Comparison of ENCODE assay signal across 16 cellular contexts in genomic region chr10:11831520-11831951, GRCh38. TPM values are rescaled to one million over a fixed set of nuclear protein-coding genes. Genes with fewer than 3 reads are reported as not detected.
DNase-seq lines count a peak whose midpoint lies in the region; ATAC-seq, FAIRE-seq and TF ChIP-seq lines count a peak whose summit lies in the region.
"Had no signal": no experiment of that assay in that cellular context is flagged by ENCODE, and none has a peak within 500 bp of the region (broad histone marks: within the 10 kb centered on the region; RNA-seq: fewer than 3 reads in every experiment).

No MANE protein-coding gene starts in this region.

- peak; percentile 52 for ATAC-seq in mucosa of descending colon
- no peak for ATAC-seq in CD8-positive, alpha-beta T cell
- ATAC-seq: activated naive CD8-positive, alpha-beta T cell treated with anti-CD3 and anti-CD28 coated beads, Interleukin-2, amount 50 U/mL, for 24 hours had no signal

- H3K27me3 Mint-ChIP-seq in Caco-2 (ENCODE audit: insufficient read depth, unreplicated experiment) = no peaks in the 10 kb centered on the region
- H3K27me3 Mint-ChIP-seq in immature natural killer cell (ENCODE audit: low read depth in 3 of 3) = peaks cover 2 to 12% (median 3%) of the 10 kb centered on the region in 3 donors
- H3K27me3 Mint-ChIP-seq in CD8-positive, alpha-beta T cell (ENCODE audit: low read depth) = peaks cover 19% of the 10 kb centered on the region

- H3K27me3 ChIP-seq in Caco-2 (replicated peaks; ENCODE audit: control insufficient read depth, insufficient read depth, low read length) (no peaks in the 10 kb centered on the region), esophagus squamous epithelium (no peaks in the 10 kb centered on the region)
- no peaks in the 10 kb centered on the region for H3K27me3 ChIP-seq in CD8-positive, alpha-beta T cell (ENCODE audit: insufficient read depth, low read length)

- DNase-seq in Caco-2 = peak; percentile 71 to 74
- no peak for DNase-seq in OCI-LY7 (ENCODE audit: low spot score)
- no peak for DNase-seq in esophagus squamous epithelium (lab: John Stamatoyannopoulos, UW)
- DNase-seq in mucosa of descending colon = no peak
- DNase-seq in H54 (ENCODE audit: insufficient read length, low spot score) = no peak
- no peak for DNase-seq in immature natural killer cell
- DNase-seq in NCI-H1105 treated with DMSO at 0.1 percent for 48 hours (lab: John Stamatoyannopoulos, UW) = no peak
- DNase-seq in CD8-positive, alpha-beta T cell = no peak
- DNase-seq: activated CD4-positive, alpha-beta T cell treated with anti-CD3 and anti-CD28 coated beads, Interleukin-2, amount 10 ng/mL, durations not matched to agents 24 days and 14 days; activated naive CD8-positive, alpha-beta T cell treated with anti-CD3 and anti-CD28 coated beads, Interleukin-2, amount 50 U/mL, for 24 hours; activated T-cell treated with anti-CD3 and anti-CD28 coated beads, Interleukin-2, amount 50 U/mL, for 24 hours; midbrain; NCI-H1694; SHP77 had no signal

- H3K4me1 ChIP-seq in Caco-2 (peaks cover 69% of the 10 kb centered on the region), OCI-LY7 (ENCODE audit: insufficient read depth, low read length, poor library complexity, severe bottlenecking) (no peaks in the 10 kb centered on the region), esophagus squamous epithelium (peaks cover 0 to 39% (median 0%) of the 10 kb centered on the region in 3 donors), mucosa of descending colon (ENCODE audit: low read depth) (peaks cover 7% of the 10 kb centered on the region)
- H3K4me1 ChIP-seq in CD8-positive, alpha-beta T cell (ENCODE audit: insufficient read depth, low read length) = no peaks in the 10 kb centered on the region
- H3K4me1 ChIP-seq: parathyroid adenoma had no signal

- intact Hi-C loops in Caco-2 (cut with micrococcal nuclease; ENCODE audit: unreplicated experiment) = loop anchor here (1.0 to 5.0 kb wide), 6 partner anchors 8 to 211 kb away; partner anchors contain the start of genes PROSER2 and UPF2
- intact Hi-C loops in OCI-LY7 (cut with micrococcal nuclease; ENCODE audit: unreplicated experiment) = no loop called here
- intact Hi-C loops in esophagus squamous epithelium (cut with DNase I) = no loop called here
- intact Hi-C loops in mucosa of descending colon (cut with DNase I, micrococcal nuclease) = no loop called here
- intact Hi-C loops in CD8-positive, alpha-beta T cell (cut with DNase I, micrococcal nuclease) = no loop called here

- BruUV-seq in Caco-2 (replicated peaks; lab: Mats Ljungman, UMichigan) (no TSS peak), OCI-LY7 (replicated peaks; lab: Mats Ljungman, UMichigan) (no TSS peak)

- H3K4me2 ChIP-seq in OCI-LY7 (ENCODE audit: low read length) = no peak overlapping the region
- H3K4me2 ChIP-seq: KMS-11 had no signal

- no peaks in the 10 kb centered on the region for H3K9me2 ChIP-seq in OCI-LY7 (ENCODE audit: insufficient read depth, low read length)

- H3K9me3 Mint-ChIP-seq in Caco-2 (ENCODE audit: unreplicated experiment) (no peaks in the 10 kb centered on the region), immature natural killer cell (no peaks in the 10 kb centered on the region)
- H3K9me3 Mint-ChIP-seq in CD8-positive, alpha-beta T cell = no peaks in the 10 kb centered on the region
- H3K9me3 Mint-ChIP-seq: activated CD4-positive, alpha-beta T cell treated with anti-CD3 and anti-CD28 coated beads, Interleukin-2, amount 10 ng/mL, durations not matched to agents 24 days and 14 days; activated naive CD8-positive, alpha-beta T cell treated with anti-CD3 and anti-CD28 coated beads, Interleukin-2, amount 50 U/mL, for 24 hours; activated T-cell treated with anti-CD3 and anti-CD28 coated beads, Interleukin-2, amount 50 U/mL, for 24 hours had no signal

- POLR2A ChIA-PET in Caco-2 (lab: Charles Lee) (interaction anchor here (0.6 to 3.3 kb wide), 8 partner anchors 15 to 1884 kb away, joined by 4 to 30 read pairs (median 6); no protein-coding TSS in a partner anchor), OCI-LY7 (lab: Charles Lee) (no interaction called here)
- POLR2A ChIA-PET in CD8-positive, alpha-beta T cell (lab: Charles Lee) = no interaction called here

- no peaks in the 10 kb centered on the region for H3K79me2 ChIP-seq in OCI-LY7 (ENCODE audit: insufficient read depth, low read depth, low read length)
- H3K79me2 ChIP-seq: parathyroid adenoma had no signal

- H3K27ac ChIP-seq in OCI-LY7 (ENCODE audit: low read depth, low read length, poor library complexity, severe bottlenecking) (no peak overlapping the region), esophagus squamous epithelium (peak overlapping the region; percentile 15 to 65 (median 42))
- no peak overlapping the region for H3K27ac ChIP-seq in CD8-positive, alpha-beta T cell (ENCODE audit: low read depth, low read length)
- H3K27ac ChIP-seq: KMS-11, parathyroid adenoma had no signal

- no peak for TF ChIP-seq CTCF in Caco-2 (IDR thresholded peaks at IDR 0.05; ENCODE audit: insufficient read depth in 1 of 2, low read depth in 1 of 2, low read length in 1 of 2, severe bottlenecking in 1 of 2, unreplicated experiment in 1 of 2)
- TF ChIP-seq CTCF in OCI-LY7 (conservative IDR thresholded peaks at IDR 0.05; ENCODE audit: low read length) = no peak
- TF ChIP-seq CTCF in esophagus squamous epithelium (IDR thresholded peaks at IDR 0.05) = no peak
- no peak for TF ChIP-seq CTCF in mucosa of descending colon (IDR thresholded peaks at IDR 0.05)
- TF ChIP-seq CTCF in CD8-positive, alpha-beta T cell (IDR thresholded peaks at IDR 0.05) = no peak

- H4K20me1 ChIP-seq in OCI-LY7 (ENCODE audit: insufficient read depth, low read length) = no peaks in the 10 kb centered on the region

- H3K4me3 ChIP-seq in Caco-2 (ENCODE audit: low read depth, low read length) (no peak overlapping the region), OCI-LY7 (ENCODE audit: low read depth, low read length, poor library complexity, severe bottlenecking) (no peak overlapping the region), esophagus squamous epithelium (no peak overlapping the region), mucosa of descending colon (no peak overlapping the region)
- no peak overlapping the region for H3K4me3 ChIP-seq in CD8-positive, alpha-beta T cell (ENCODE audit: low read depth, low read length)

- H3K4me3 Mint-ChIP-seq in Caco-2 (ENCODE audit: unreplicated experiment) = peak overlapping the region; percentile 71
- no peak overlapping the region for H3K4me3 Mint-ChIP-seq in immature natural killer cell
- H3K4me3 Mint-ChIP-seq in CD8-positive, alpha-beta T cell = no peak overlapping the region
- H3K4me3 Mint-ChIP-seq: activated CD4-positive, alpha-beta T cell treated with anti-CD3 and anti-CD28 coated beads, Interleukin-2, amount 10 ng/mL, durations not matched to agents 24 days and 14 days; activated naive CD8-positive, alpha-beta T cell treated with anti-CD3 and anti-CD28 coated beads, Interleukin-2, amount 50 U/mL, for 24 hours; activated T-cell treated with anti-CD3 and anti-CD28 coated beads, Interleukin-2, amount 50 U/mL, for 24 hours had no signal

- 0 out of 2 replicates have a peak overlapping the region, but pooled peaks have one; percentile 12 for H2AFZ ChIP-seq in OCI-LY7 (ENCODE audit: low read length)
- H2AFZ ChIP-seq: parathyroid adenoma had no signal

- H3K4me1 Mint-ChIP-seq in Caco-2 (ENCODE audit: low read depth, unreplicated experiment) (peaks cover 45% of the 10 kb centered on the region), immature natural killer cell (no peaks in the 10 kb centered on the region)
- peaks cover 1% of the 10 kb centered on the region for H3K4me1 Mint-ChIP-seq in CD8-positive, alpha-beta T cell (ENCODE audit: low read depth)
- H3K4me1 Mint-ChIP-seq: activated CD4-positive, alpha-beta T cell treated with anti-CD3 and anti-CD28 coated beads, Interleukin-2, amount 10 ng/mL, durations not matched to agents 24 days and 14 days; activated naive CD8-positive, alpha-beta T cell treated with anti-CD3 and anti-CD28 coated beads, Interleukin-2, amount 50 U/mL, for 24 hours had no signal

- 46 to 58% methylated on average over 7 of the region's 7 CpGs for WGBS in esophagus squamous epithelium, 2 donors

- H3K27ac Mint-ChIP-seq in Caco-2 (ENCODE audit: unreplicated experiment) = peak overlapping the region; percentile 91
- no peak overlapping the region for H3K27ac Mint-ChIP-seq in immature natural killer cell
- no peak overlapping the region for H3K27ac Mint-ChIP-seq in CD8-positive, alpha-beta T cell
- H3K27ac Mint-ChIP-seq: activated CD4-positive, alpha-beta T cell treated with anti-CD3 and anti-CD28 coated beads, Interleukin-2, amount 10 ng/mL, durations not matched to agents 24 days and 14 days; activated naive CD8-positive, alpha-beta T cell treated with anti-CD3 and anti-CD28 coated beads, Interleukin-2, amount 50 U/mL, for 24 hours; activated T-cell treated with anti-CD3 and anti-CD28 coated beads, Interleukin-2, amount 50 U/mL, for 24 hours had no signal

- peaks cover 67% of the 10 kb centered on the region for H3K36me3 Mint-ChIP-seq in Caco-2 (ENCODE audit: insufficient read depth, unreplicated experiment)
- H3K36me3 Mint-ChIP-seq in immature natural killer cell = no peaks in the 10 kb centered on the region
- no peaks in the 10 kb centered on the region for H3K36me3 Mint-ChIP-seq in CD8-positive, alpha-beta T cell

- TF ChIP-seq POLR2A in esophagus squamous epithelium (IDR thresholded peaks at IDR 0.05) (no peak), H54 (IDR thresholded peaks at IDR 0.05; ENCODE audit: low read depth, low read length) (no peak)

- no peak for FAIRE-seq in H54 (lab: Jason Lieb, UNC)

- no peaks in the 10 kb centered on the region; the same call in 1 of the 2 replicates for H3K36me3 ChIP-seq in Caco-2 (ENCODE audit: control insufficient read depth, insufficient read depth, low read length)
- no peaks in the 10 kb centered on the region for H3K36me3 ChIP-seq in OCI-LY7 (ENCODE audit: insufficient read depth, low read length)
- H3K36me3 ChIP-seq in esophagus squamous epithelium = no peaks in the 10 kb centered on the region
- H3K36me3 ChIP-seq in mucosa of descending colon (ENCODE audit: low read depth) = no peaks in the 10 kb centered on the region
- H3K36me3 ChIP-seq in CD8-positive, alpha-beta T cell (ENCODE audit: insufficient read depth, low read length) = no peaks in the 10 kb centered on the region

- CTCF ChIA-PET in Caco-2 (lab: Charles Lee) (interaction anchor here (0.6 to 2.7 kb wide), 5 partner anchors 38 to 72 kb away, joined by 3 to 13 read pairs (median 4); no protein-coding TSS in a partner anchor), OCI-LY7 (lab: Charles Lee; ENCODE audit: unreplicated experiment) (no interaction called here)
- CTCF ChIA-PET in CD8-positive, alpha-beta T cell (lab: Charles Lee) = interaction anchor here (3.6 kb wide), 1 partner anchor 12 kb away, joined by 16 read pairs; no protein-coding TSS in a partner anchor

- H3K9me3 ChIP-seq in Caco-2 = no peaks in the 10 kb centered on the region
- H3K9me3 ChIP-seq in OCI-LY7 (ENCODE audit: low read length) = no peaks in the 10 kb centered on the region
- no peaks in the 10 kb centered on the region for H3K9me3 ChIP-seq in esophagus squamous epithelium
- no peaks in the 10 kb centered on the region for H3K9me3 ChIP-seq in mucosa of descending colon
- no peaks in the 10 kb centered on the region for H3K9me3 ChIP-seq in CD8-positive, alpha-beta T cell (ENCODE audit: low read length)

RNA-seq across cellular contexts. Expression of gene PROSER2, which starts 8.4 kb away (rescaled TPM):
- total RNA-seq in Caco-2 (2022) (123 and 134 TPM in 2 replicates), OCI-LY7 (2022) (not detected in 2 replicates), esophagus squamous epithelium (10 to 100 TPM in 2 of 4 donors, 1 to 10 TPM in 2; 6.4 to 15.5 (median 11.1) TPM), mucosa of descending colon (10 to 100 TPM in 1 of 3 donors, 1 to 10 TPM in 2; 3.9 to 10.4 (median 6.2) TPM)
- not detected in 2 replicates for total RNA-seq in OCI-LY7 (2014; rRNA removed; shearing (Covaris generic))
- polyA plus RNA-seq in immature natural killer cell = under 1 TPM in 1 of 3 donors, not detected in 2; 0.50 TPM
- 1 to 10 TPM; 4.4 to 4.5 TPM for total RNA-seq in CD8-positive, alpha-beta T cell

Comparison
In these comparisons a context has a peak if more than half of its experiments do, and no peak if none do; other contexts are left out.
1. DNase-seq: peak in Caco-2 (2 of 2); none in OCI-LY7 (single experiment), esophagus squamous epithelium (single experiment), mucosa of descending colon (0 of 3), H54 (single experiment), immature natural killer cell (0 of 3), NCI-H1105 treated with DMSO at 0.1 percent for 48 hours (single experiment) and CD8-positive, alpha-beta T cell (0 of 7).
2. H3K27ac ChIP-seq: peak in esophagus squamous epithelium (4 of 4); none in OCI-LY7 (single experiment) and CD8-positive, alpha-beta T cell (single experiment).